In genomic region chr7:156145996-156146395, GRCh38 we compare ENCODE assay signal across 19 cellular contexts.
A peak's percentile ranks its signal among the peaks of the same experiment; 100 is the strongest.
DNase-seq lines count a peak whose midpoint lies in the region; ATAC-seq and TF ChIP-seq lines count a peak whose summit lies in the region.
"Had no signal": no experiment of that assay in that cellular context is flagged by ENCODE, and none has a peak within 500 bp of the region (broad histone marks: within the 10 kb centered on the region; RNA-seq: fewer than 3 reads in every experiment).

No MANE protein-coding gene starts in this region.

- peaks cover 0 to 2% (median 0%) of the 10 kb centered on the region in 3 experiments for H3K27me3 ChIP-seq in neuronal stem cell (ENCODE audit: control insufficient read depth in 3 of 3, insufficient read depth in 3 of 3, low read depth in 1 of 3, low read length in 3 of 3)
- H3K27me3 ChIP-seq in upper lobe of right lung: no peaks in the 10 kb centered on the region
- H3K27me3 ChIP-seq: BLaER1 treated with 17β-estradiol and CSF1 and Interleukin-3, amounts not matched to agents 10 nM and 100 nM had no signal

- H3K4me3 ChIP-seq in HEK293 (ENCODE audit: low read depth, low read length) (no peak overlapping the region), neuronal stem cell (ENCODE audit: low read length in 2 of 2) (no peak overlapping the region), upper lobe of right lung (no peak overlapping the region)
- H3K4me3 ChIP-seq: A549; BLaER1 treated with 17β-estradiol and CSF1 and Interleukin-3, amounts not matched to agents 10 nM and 100 nM; GM23248 had no signal

- DNase-seq in neuronal stem cell (ENCODE audit: low spot score) (no peak), upper lobe of right lung (peak; percentile 34), cortex of kidney (lab: John Stamatoyannopoulos, UW) (no peak), NCI-H345 (lab: John Stamatoyannopoulos, UW) (no peak), NCI-H446 (lab: John Stamatoyannopoulos, UW) (no peak)
- DNase-seq: 8988T; ACHN; AML-193; BE2C; CD4-positive, alpha-beta T cell; COR-L47; DMS153; DND-41; GM23248; H7; HCEC 1CT had no signal

- TF ChIP-seq CTCF in HEK293 (tag by site-specific recombination; IDR thresholded peaks at IDR 0.05): no peak
- no peak for TF ChIP-seq CTCF in upper lobe of right lung (IDR thresholded peaks at IDR 0.05)

- H3K9me3 ChIP-seq in HEK293 (ENCODE audit: control insufficient read depth, insufficient read depth, low read depth, low read length) (no peaks in the 10 kb centered on the region), neuronal stem cell (replicated peaks in 1 of 2; ENCODE audit: control insufficient read depth in 2 of 2, insufficient read depth in 1 of 2, low read depth in 1 of 2, low read length in 2 of 2) (no peaks in the 10 kb centered on the region), upper lobe of right lung (no peaks in the 10 kb centered on the region)
- H3K9me3 ChIP-seq: A549; BE2C; BLaER1 treated with 17β-estradiol and CSF1 and Interleukin-3, amounts not matched to agents 10 nM and 100 nM had no signal

- CTCF ChIA-PET in HEK293 (lab: Yijun Ruan, JAX): no interaction called here

- no peak overlapping the region for H3K23ac ChIP-seq in neuronal stem cell (ENCODE audit: low read depth, low read length, poor library complexity)

- H3K9ac ChIP-seq in neuronal stem cell (ENCODE audit: low read depth, low read length, poor library complexity): no peak overlapping the region
- H3K9ac ChIP-seq: BLaER1 treated with 17β-estradiol and CSF1 and Interleukin-3, amounts not matched to agents 10 nM and 100 nM; GM23248 had no signal

- POLR2A ChIA-PET in HEK293 (lab: Yijun Ruan, JAX): no interaction called here

- H3K4me1 ChIP-seq in HEK293 (ENCODE audit: control insufficient read depth, insufficient read depth, low read length) (no peaks in the 10 kb centered on the region), neuronal stem cell (ENCODE audit: control insufficient read depth in 2 of 2, insufficient read depth in 1 of 2, low read depth in 1 of 2, low read length in 2 of 2) (peaks cover 0 to under 1% of the 10 kb centered on the region in 2 donors), upper lobe of right lung (no peaks in the 10 kb centered on the region)
- H3K4me1 ChIP-seq: A549, BE2C had no signal

- no peak overlapping the region for H2BK15ac ChIP-seq in neuronal stem cell (ENCODE audit: low read length)

- peak overlapping the region; percentile 66 for H2AK5ac ChIP-seq in neuronal stem cell (ENCODE audit: low read depth, low read length)

- no peak overlapping the region for H4K91ac ChIP-seq in neuronal stem cell (ENCODE audit: low read depth, low read length, poor library complexity)

- no peak overlapping the region for H3K4me2 ChIP-seq in neuronal stem cell (ENCODE audit: insufficient read depth, low read length, poor library complexity, severe bottlenecking)
- H3K4me2 ChIP-seq: A549; BLaER1 treated with 17β-estradiol and CSF1 and Interleukin-3, amounts not matched to agents 10 nM and 100 nM had no signal

- intact Hi-C loops in upper lobe of right lung (cut with DNase I): no loop called here

- ATAC-seq in upper lobe of right lung: no peak
- ATAC-seq: A549 had no signal

- no peak overlapping the region for H4K8ac ChIP-seq in neuronal stem cell (ENCODE audit: low read depth, low read length)

- H3K4ac ChIP-seq in neuronal stem cell (ENCODE audit: low read length): no peak overlapping the region

- no peak overlapping the region for H2BK120ac ChIP-seq in neuronal stem cell (ENCODE audit: low read depth, low read length)

- no peaks in the 10 kb centered on the region for H3K79me1 ChIP-seq in neuronal stem cell (ENCODE audit: low read depth, low read length)

- no peak overlapping the region for H3K18ac ChIP-seq in neuronal stem cell (ENCODE audit: low read length)

- no peak overlapping the region for H3K14ac ChIP-seq in neuronal stem cell (ENCODE audit: low read length)

- WGBS in neuronal stem cell (ENCODE audit: extremely low coverage in 2 of 2, insufficient read length in 2 of 2, insufficient replicate concordance in 1 of 2), 2 donors: no CpG with 5 or more reads among the region's 8 CpGs

- no peak overlapping the region for H3K27ac ChIP-seq in HEK293 (ENCODE audit: extremely low read depth, low read depth, low read length)
- H3K27ac ChIP-seq in neuronal stem cell (replicated peaks; ENCODE audit: low read length): no peak overlapping the region
- no peak overlapping the region for H3K27ac ChIP-seq in upper lobe of right lung
- H3K27ac ChIP-seq: A549; BLaER1 treated with 17β-estradiol and CSF1 and Interleukin-3, amounts not matched to agents 10 nM and 100 nM; GM23248 had no signal

- no peak overlapping the region for H2BK12ac ChIP-seq in neuronal stem cell (ENCODE audit: low read length)

- no peak overlapping the region for H2AFZ ChIP-seq in neuronal stem cell (ENCODE audit: low read length)
- H2AFZ ChIP-seq: GM23248 had no signal

- no peak overlapping the region for H2BK5ac ChIP-seq in neuronal stem cell (ENCODE audit: low read length)

- H3K36me3 ChIP-seq in HEK293 (ENCODE audit: control insufficient read depth in 2 of 2, insufficient read depth in 1 of 2, low read length in 2 of 2) (no peaks in the 10 kb centered on the region), neuronal stem cell (replicated peaks in 1 of 2; ENCODE audit: control insufficient read depth in 2 of 2, insufficient read depth in 2 of 2, low read length in 2 of 2) (no peaks in the 10 kb centered on the region), upper lobe of right lung (no peaks in the 10 kb centered on the region)
- H3K36me3 ChIP-seq: BE2C; BLaER1 treated with 17β-estradiol and CSF1 and Interleukin-3, amounts not matched to agents 10 nM and 100 nM had no signal

TF ChIP-seq in HEK293, 187 proteins besides CTCF, POLR2A, EP300 and RAD21:
- TF ChIP-seq SCRT2 (tag by site-specific recombination; IDR thresholded peaks at IDR 0.05) (0 out of 2 replicates have a peak, but pooled peaks have one; percentile 20), REST (tag by site-specific recombination; IDR thresholded peaks at IDR 0.05) (no peak), AEBP2 (tag by site-specific recombination; IDR thresholded peaks at IDR 0.05; ENCODE audit: borderline replicate concordance) (no peak)
